1 cellular context compared by ENCODE assay signal in genomic region chr6:37102299-37103168, GRCh38.
A peak's percentile ranks its signal among the peaks of the same experiment; 100 is the strongest.
TF ChIP-seq lines count a peak whose summit lies in the region.

No MANE protein-coding gene starts in this region.

TF ChIP-seq in HepG2, 621 proteins besides CTCF, POLR2A, EP300 and RAD21 (continued from another document and continues in another):
- TF ChIP-seq RFX3 (CRISPR knock-in tag; IDR thresholded peaks at IDR 0.05) = peak; percentile 77
- TF ChIP-seq ZNF484 (CRISPR knock-in tag; IDR thresholded peaks at IDR 0.05; ENCODE audit: borderline replicate concordance, low read depth) = no peak
- peak; percentile 34; the same call in 1 of the 2 replicates for TF ChIP-seq JUN (CRISPR knock-in tag; IDR thresholded peaks at IDR 0.05)
- TF ChIP-seq NFKB2 (CRISPR knock-in tag; IDR thresholded peaks at IDR 0.05; ENCODE audit: borderline replicate concordance) = no peak; the same call in 1 of the 2 replicates
- TF ChIP-seq ZBTB37 (CRISPR knock-in tag; IDR thresholded peaks at IDR 0.05) = no peak
- no peak for TF ChIP-seq RELA (CRISPR knock-in tag; IDR thresholded peaks at IDR 0.05)
- no peak; the same call in 1 of the 2 replicates for TF ChIP-seq ZFYVE20 (CRISPR knock-in tag; IDR thresholded peaks at IDR 0.05; ENCODE audit: borderline replicate concordance, low read depth)
- peak; percentile 98 for TF ChIP-seq MXI1 (IDR thresholded peaks at IDR 0.05; ENCODE audit: borderline replicate concordance, low read depth, low read length)
- peak; percentile 56 for TF ChIP-seq SALL2 (CRISPR knock-in tag; IDR thresholded peaks at IDR 0.05)
- peak; percentile 9 for TF ChIP-seq HNRNPK (IDR thresholded peaks at IDR 0.05; ENCODE audit: low read depth, low read length, poor library complexity, severe bottlenecking)
- TF ChIP-seq ADNP (CRISPR knock-in tag; IDR thresholded peaks at IDR 0.05) = no peak
- TF ChIP-seq, protein P1, sequence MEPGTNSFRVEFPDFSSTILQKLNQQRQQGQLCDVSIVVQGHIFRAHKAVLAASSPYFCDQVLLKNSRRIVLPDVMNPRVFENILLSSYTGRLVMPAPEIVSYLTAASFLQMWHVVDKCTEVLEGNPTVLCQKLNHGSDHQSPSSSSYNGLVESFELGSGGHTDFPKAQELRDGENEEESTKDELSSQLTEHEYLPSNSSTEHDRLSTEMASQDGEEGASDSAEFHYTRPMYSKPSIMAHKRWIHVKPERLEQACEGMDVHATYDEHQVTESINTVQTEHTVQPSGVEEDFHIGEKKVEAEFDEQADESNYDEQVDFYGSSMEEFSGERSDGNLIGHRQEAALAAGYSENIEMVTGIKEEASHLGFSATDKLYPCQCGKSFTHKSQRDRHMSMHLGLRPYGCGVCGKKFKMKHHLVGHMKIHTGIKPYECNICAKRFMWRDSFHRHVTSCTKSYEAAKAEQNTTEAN (CRISPR knock-in tag; conservative IDR thresholded peaks at IDR 0.05) = 0 out of 2 replicates have a peak, but pooled peaks have one; percentile 26
- peak; percentile 85 for TF ChIP-seq RBFOX2 (IDR thresholded peaks at IDR 0.05; ENCODE audit: low read depth, low read length)
- TF ChIP-seq, protein P2, sequence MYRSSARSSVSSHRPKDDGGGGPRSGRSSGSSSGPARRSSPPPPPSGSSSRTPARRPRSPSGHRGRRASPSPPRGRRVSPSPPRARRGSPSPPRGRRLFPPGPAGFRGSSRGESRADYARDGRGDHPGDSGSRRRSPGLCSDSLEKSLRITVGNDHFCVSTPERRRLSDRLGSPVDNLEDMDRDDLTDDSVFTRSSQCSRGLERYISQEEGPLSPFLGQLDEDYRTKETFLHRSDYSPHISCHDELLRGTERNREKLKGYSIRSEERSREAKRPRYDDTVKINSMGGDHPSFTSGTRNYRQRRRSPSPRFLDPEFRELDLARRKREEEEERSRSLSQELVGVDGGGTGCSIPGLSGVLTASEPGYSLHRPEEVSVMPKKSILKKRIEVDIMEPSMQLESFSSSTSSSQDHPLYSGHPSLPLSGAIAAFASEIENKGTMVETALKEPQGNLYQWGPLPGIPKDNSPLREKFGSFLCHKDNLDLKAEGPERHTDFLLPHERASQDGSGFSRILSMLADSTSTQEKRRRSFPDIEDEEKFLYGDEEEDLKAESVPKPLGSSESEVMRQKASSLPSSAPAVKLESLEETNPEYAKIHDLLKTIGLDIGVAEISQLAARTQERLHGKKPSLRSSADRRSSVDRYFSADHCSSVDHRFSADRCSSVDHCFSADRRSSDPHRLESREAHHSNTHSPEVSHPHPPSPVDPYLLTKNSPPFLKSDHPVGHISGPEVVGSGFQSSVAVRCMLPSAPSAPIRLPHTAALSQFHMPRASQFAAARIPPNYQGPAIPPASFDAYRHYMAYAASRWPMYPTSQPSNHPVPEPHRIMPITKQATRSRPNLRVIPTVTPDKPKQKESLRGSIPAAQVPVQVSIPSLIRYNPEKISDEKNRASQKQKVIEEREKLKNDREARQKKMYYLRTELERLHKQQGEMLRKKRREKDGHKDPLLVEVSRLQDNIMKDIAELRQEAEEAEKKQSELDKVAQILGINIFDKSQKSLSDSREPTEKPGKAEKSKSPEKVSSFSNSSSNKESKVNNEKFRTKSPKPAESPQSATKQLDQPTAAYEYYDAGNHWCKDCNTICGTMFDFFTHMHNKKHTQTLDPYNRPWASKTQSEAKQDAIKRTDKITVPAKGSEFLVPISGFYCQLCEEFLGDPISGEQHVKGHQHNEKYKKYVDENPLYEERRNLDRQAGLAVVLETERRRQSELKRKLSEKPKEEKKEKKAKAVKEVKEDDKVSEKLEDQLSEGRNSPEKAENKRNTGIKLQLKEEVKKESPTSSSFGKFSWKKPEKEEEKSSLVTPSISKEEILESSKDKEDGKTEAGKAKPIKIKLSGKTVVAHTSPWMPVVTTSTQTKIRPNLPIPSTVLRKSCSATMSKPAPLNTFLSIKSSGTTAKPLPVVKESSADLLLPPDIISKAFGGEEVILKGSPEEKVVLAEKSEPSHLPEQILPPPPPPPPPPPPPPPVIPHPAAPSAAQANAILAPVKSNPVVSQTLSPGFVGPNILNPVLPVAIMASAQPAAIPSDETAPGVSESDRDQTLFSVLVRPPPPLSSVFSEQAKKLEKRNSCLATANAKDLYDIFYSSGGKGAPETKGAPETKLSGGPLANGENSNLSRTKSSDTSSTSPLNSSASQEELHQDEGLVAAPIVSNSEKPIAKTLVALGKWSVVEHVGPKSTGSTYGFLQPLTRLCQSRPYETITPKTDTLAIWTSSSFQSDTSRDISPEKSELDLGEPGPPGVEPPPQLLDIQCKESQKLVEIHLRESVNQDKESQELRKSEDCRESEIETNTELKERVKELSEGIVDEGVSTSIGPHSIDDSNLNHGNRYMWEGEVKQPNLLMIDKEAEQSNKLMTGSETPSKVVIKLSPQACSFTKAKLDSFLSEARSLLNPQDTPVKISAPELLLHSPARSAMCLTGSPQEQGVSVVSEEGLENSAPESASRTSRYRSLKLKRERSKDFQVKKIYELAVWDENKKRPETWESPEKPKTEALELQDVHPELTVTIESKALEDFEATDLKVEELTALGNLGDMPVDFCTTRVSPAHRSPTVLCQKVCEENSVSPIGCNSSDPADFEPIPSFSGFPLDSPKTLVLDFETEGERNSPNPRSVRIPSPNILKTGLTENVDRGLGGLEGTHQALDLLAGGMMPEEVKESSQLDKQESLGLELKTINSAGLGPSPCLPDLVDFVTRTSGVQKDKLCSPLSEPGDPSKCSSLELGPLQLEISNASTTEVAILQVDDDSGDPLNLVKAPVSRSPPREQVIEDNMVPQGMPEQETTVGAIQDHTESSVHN (CRISPR knock-in tag; IDR thresholded peaks at IDR 0.05) = peak; percentile 69; the same call in 1 of the 2 replicates
- 0 out of 2 replicates have a peak, but pooled peaks have one; percentile 28 for TF ChIP-seq ZNF256 (CRISPR knock-in tag; conservative IDR thresholded peaks at IDR 0.05)
- TF ChIP-seq GATAD2A (CRISPR knock-in tag; IDR thresholded peaks at IDR 0.05) = no peak; the same call in 1 of the 2 replicates
- TF ChIP-seq ARID3A (IDR thresholded peaks at IDR 0.05; ENCODE audit: low read depth, low read length) = peak; percentile 69; the same call in 1 of the 2 replicates
- TF ChIP-seq, protein P3, sequence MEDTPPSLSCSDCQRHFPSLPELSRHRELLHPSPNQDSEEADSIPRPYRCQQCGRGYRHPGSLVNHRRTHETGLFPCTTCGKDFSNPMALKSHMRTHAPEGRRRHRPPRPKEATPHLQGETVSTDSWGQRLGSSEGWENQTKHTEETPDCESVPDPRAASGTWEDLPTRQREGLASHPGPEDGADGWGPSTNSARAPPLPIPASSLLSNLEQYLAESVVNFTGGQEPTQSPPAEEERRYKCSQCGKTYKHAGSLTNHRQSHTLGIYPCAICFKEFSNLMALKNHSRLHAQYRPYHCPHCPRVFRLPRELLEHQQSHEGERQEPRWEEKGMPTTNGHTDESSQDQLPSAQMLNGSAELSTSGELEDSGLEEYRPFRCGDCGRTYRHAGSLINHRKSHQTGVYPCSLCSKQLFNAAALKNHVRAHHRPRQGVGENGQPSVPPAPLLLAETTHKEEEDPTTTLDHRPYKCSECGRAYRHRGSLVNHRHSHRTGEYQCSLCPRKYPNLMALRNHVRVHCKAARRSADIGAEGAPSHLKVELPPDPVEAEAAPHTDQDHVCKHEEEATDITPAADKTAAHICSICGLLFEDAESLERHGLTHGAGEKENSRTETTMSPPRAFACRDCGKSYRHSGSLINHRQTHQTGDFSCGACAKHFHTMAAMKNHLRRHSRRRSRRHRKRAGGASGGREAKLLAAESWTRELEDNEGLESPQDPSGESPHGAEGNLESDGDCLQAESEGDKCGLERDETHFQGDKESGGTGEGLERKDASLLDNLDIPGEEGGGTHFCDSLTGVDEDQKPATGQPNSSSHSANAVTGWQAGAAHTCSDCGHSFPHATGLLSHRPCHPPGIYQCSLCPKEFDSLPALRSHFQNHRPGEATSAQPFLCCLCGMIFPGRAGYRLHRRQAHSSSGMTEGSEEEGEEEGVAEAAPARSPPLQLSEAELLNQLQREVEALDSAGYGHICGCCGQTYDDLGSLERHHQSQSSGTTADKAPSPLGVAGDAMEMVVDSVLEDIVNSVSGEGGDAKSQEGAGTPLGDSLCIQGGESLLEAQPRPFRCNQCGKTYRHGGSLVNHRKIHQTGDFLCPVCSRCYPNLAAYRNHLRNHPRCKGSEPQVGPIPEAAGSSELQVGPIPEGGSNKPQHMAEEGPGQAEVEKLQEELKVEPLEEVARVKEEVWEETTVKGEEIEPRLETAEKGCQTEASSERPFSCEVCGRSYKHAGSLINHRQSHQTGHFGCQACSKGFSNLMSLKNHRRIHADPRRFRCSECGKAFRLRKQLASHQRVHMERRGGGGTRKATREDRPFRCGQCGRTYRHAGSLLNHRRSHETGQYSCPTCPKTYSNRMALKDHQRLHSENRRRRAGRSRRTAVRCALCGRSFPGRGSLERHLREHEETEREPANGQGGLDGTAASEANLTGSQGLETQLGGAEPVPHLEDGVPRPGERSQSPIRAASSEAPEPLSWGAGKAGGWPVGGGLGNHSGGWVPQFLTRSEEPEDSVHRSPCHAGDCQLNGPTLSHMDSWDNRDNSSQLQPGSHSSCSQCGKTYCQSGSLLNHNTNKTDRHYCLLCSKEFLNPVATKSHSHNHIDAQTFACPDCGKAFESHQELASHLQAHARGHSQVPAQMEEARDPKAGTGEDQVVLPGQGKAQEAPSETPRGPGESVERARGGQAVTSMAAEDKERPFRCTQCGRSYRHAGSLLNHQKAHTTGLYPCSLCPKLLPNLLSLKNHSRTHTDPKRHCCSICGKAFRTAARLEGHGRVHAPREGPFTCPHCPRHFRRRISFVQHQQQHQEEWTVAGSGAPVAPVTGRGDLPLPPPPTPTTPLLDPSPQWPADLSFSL (CRISPR knock-in tag; IDR thresholded peaks at IDR 0.05) = no peak
- TF ChIP-seq THRA (CRISPR knock-in tag; IDR thresholded peaks at IDR 0.05; ENCODE audit: borderline replicate concordance) = peak; percentile 56; the same call in 1 of the 2 replicates
- no peak for TF ChIP-seq EZH2 (conservative IDR thresholded peaks at IDR 0.05; ENCODE audit: low read depth, low read length)
- no peak for TF ChIP-seq ARHGAP35 (CRISPR knock-in tag; IDR thresholded peaks at IDR 0.05; ENCODE audit: borderline replicate concordance)
- TF ChIP-seq ZNF569 (CRISPR knock-in tag; IDR thresholded peaks at IDR 0.05; ENCODE audit: borderline replicate concordance) = no peak
- peak; percentile 55; the same call in 1 of the 2 replicates for TF ChIP-seq TAF1 (CRISPR knock-in tag; IDR thresholded peaks at IDR 0.05)
- peak; percentile 71; the same call in 1 of the 2 replicates for TF ChIP-seq SNAPC2 (CRISPR knock-in tag; IDR thresholded peaks at IDR 0.05)
- no peak for TF ChIP-seq EHMT2 (IDR thresholded peaks at IDR 0.05; ENCODE audit: borderline replicate concordance, low read depth, low read length)
- no peak for TF ChIP-seq KMT2B (CRISPR knock-in tag; IDR thresholded peaks at IDR 0.05)
- TF ChIP-seq NFE2 (CRISPR knock-in tag; IDR thresholded peaks at IDR 0.05) = no peak
- TF ChIP-seq SALL1 (CRISPR knock-in tag; IDR thresholded peaks at IDR 0.05) = peak; percentile 91
- TF ChIP-seq ZNF652 (CRISPR knock-in tag; IDR thresholded peaks at IDR 0.05; ENCODE audit: borderline replicate concordance, low read depth) = no peak
- 0 out of 2 replicates have a peak, but pooled peaks have one; percentile 26 for TF ChIP-seq BHLHE40 (IDR thresholded peaks at IDR 0.05; ENCODE audit: low read length)
- no peak for TF ChIP-seq ZNF780A (CRISPR knock-in tag; IDR thresholded peaks at IDR 0.05)
- peak; percentile 73 for TF ChIP-seq AGO1 (IDR thresholded peaks at IDR 0.05; ENCODE audit: low read depth, low read length, poor library complexity, severe bottlenecking)
- no peak for TF ChIP-seq SYNCRIP (IDR thresholded peaks at IDR 0.05; ENCODE audit: insufficient read depth, low read depth, low read length)
- TF ChIP-seq, protein P4, sequence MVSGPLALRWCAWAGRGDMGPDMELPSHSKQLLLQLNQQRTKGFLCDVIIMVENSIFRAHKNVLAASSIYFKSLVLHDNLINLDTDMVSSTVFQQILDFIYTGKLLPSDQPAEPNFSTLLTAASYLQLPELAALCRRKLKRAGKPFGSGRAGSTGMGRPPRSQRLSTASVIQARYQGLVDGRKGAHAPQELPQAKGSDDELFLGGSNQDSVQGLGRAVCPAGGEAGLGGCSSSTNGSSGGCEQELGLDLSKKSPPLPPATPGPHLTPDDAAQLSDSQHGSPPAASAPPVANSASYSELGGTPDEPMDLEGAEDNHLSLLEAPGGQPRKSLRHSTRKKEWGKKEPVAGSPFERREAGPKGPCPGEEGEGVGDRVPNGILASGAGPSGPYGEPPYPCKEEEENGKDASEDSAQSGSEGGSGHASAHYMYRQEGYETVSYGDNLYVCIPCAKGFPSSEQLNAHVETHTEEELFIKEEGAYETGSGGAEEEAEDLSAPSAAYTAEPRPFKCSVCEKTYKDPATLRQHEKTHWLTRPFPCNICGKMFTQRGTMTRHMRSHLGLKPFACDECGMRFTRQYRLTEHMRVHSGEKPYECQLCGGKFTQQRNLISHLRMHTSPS (CRISPR knock-in tag; IDR thresholded peaks at IDR 0.05; ENCODE audit: low read depth) = no peak; the same call in 1 of the 2 replicates
- TF ChIP-seq NFIB (CRISPR knock-in tag; IDR thresholded peaks at IDR 0.05; ENCODE audit: borderline replicate concordance) = no peak
- no peak for TF ChIP-seq PHF5A (CRISPR knock-in tag; IDR thresholded peaks at IDR 0.05; ENCODE audit: low read depth, unreplicated experiment)
- no peak for TF ChIP-seq EED (CRISPR knock-in tag; IDR thresholded peaks at IDR 0.05)
- TF ChIP-seq ERF (CRISPR knock-in tag; IDR thresholded peaks at IDR 0.05) = peak; percentile 88
